8 cellular contexts compared by ENCODE assay signal in genomic region chr13:73767747-73768315, GRCh38.
A peak's percentile ranks its signal among the peaks of the same experiment; 100 is the strongest.
DNase-seq lines count a peak whose midpoint lies in the region; ATAC-seq and TF ChIP-seq lines count a peak whose summit lies in the region.

No MANE protein-coding gene starts in this region.

- no peaks in the 10 kb centered on the region for H3K9me3 ChIP-seq in iPS-20b (ENCODE audit: insufficient read depth, low read depth, low read length)
- no peaks in the 10 kb centered on the region for H3K9me3 ChIP-seq in uterus

- TF ChIP-seq POLR2A in uterus (IDR thresholded peaks at IDR 0.05), result no peak

- H3K9ac ChIP-seq in iPS-20b (ENCODE audit: low read depth, low read length), result peak overlapping the region; percentile 57; the same call in 1 of the 2 replicates

- H3K4me1 ChIP-seq in iPS-20b (ENCODE audit: insufficient read depth, low read length) (peaks cover 37% of the 10 kb centered on the region), uterus (peaks cover 0 to 7% of the 10 kb centered on the region in 2 donors)

- DNase-seq in activated T-cell treated with anti-CD3 and anti-CD28 coated beads, Interleukin-2, amount 50 U/mL, for 24 hours, result peak; percentile 38
- DNase-seq in stimulated activated naive CD8-positive, alpha-beta T cell treated with anti-CD3 and anti-CD28 coated beads, Interleukin-15, Interleukin-2, amounts not matched to agents 100 U/mL and 50 U/mL, for 24 hours, result peak; percentile 47
- DNase-seq in RKO (ENCODE audit: low spot score), result no peak
- no peak for DNase-seq in uterus

- peak; percentile 46; the same call in 1 of the 2 replicates for TF ChIP-seq CTCF in GM12875 (IDR thresholded peaks at IDR 0.05; ENCODE audit: borderline replicate concordance, insufficient read depth, low read depth, low read length)
- TF ChIP-seq CTCF in uterus (IDR thresholded peaks at IDR 0.05), result no peak

- H3K36me3 Mint-ChIP-seq in activated T-cell treated with anti-CD3 and anti-CD28 coated beads, Interleukin-2, amount 50 U/mL, for 24 hours (ENCODE audit: low read depth), result peaks cover 47% of the 10 kb centered on the region

- H3K4me3 ChIP-seq in GM12875 (ENCODE audit: low read depth, low read length) (no peak overlapping the region), iPS-20b (ENCODE audit: low read length) (peak overlapping the region; percentile 47; the same call in 1 of the 2 replicates), uterus (no peak overlapping the region)

- H3K27me3 ChIP-seq in iPS-20b (ENCODE audit: insufficient read depth, low read length), result no peaks in the 10 kb centered on the region
- no peaks in the 10 kb centered on the region for H3K27me3 ChIP-seq in uterus

- intact Hi-C loops in uterus (cut with DNase I; ENCODE audit: low total_unique reads), result no loop called here

- H3K27me3 Mint-ChIP-seq in activated T-cell treated with anti-CD3 and anti-CD28 coated beads, Interleukin-2, amount 50 U/mL, for 24 hours, result no peaks in the 10 kb centered on the region

- H3K4me3 Mint-ChIP-seq in activated T-cell treated with anti-CD3 and anti-CD28 coated beads, Interleukin-2, amount 50 U/mL, for 24 hours, result no peak overlapping the region

- H3K9me3 Mint-ChIP-seq in activated T-cell treated with anti-CD3 and anti-CD28 coated beads, Interleukin-2, amount 50 U/mL, for 24 hours, result peaks cover 7% of the 10 kb centered on the region

- H3K27ac ChIP-seq in iPS-20b (ENCODE audit: low read length) (peak overlapping the region; percentile 48), uterus (peak overlapping the region in 1 of 2 donors; percentile 31)

- peak overlapping the region; percentile 94 for H3K27ac Mint-ChIP-seq in activated T-cell treated with anti-CD3 and anti-CD28 coated beads, Interleukin-2, amount 50 U/mL, for 24 hours

- H3K36me3 ChIP-seq in iPS-20b (ENCODE audit: insufficient read depth, low read depth, low read length), result no peaks in the 10 kb centered on the region
- H3K36me3 ChIP-seq in uterus, result no peaks in the 10 kb centered on the region

- peaks cover 70% of the 10 kb centered on the region for H3K4me1 Mint-ChIP-seq in activated T-cell treated with anti-CD3 and anti-CD28 coated beads, Interleukin-2, amount 50 U/mL, for 24 hours (ENCODE audit: low read depth)

- ATAC-seq in HG03442 (IDR thresholded peaks at IDR 0.05; ENCODE audit: unreplicated experiment) (peak; percentile 33), HG02763 (IDR thresholded peaks at IDR 0.05; ENCODE audit: unreplicated experiment) (no peak)
- ATAC-seq in stimulated activated naive CD8-positive, alpha-beta T cell treated with anti-CD3 and anti-CD28 coated beads, Interleukin-15, Interleukin-2, amounts not matched to agents 100 U/mL and 50 U/mL, for 24 hours, result no peak

Comparison
In these comparisons a context has a peak if more than half of its experiments do, and no peak if none do; other contexts are left out.
1. DNase-seq: peak in activated T-cell treated with anti-CD3 and anti-CD28 coated beads, Interleukin-2, amount 50 U/mL, for 24 hours (single experiment) and stimulated activated naive CD8-positive, alpha-beta T cell treated with anti-CD3 and anti-CD28 coated beads, Interleukin-15, Interleukin-2, amounts not matched to agents 100 U/mL and 50 U/mL, for 24 hours (single experiment); none in RKO (single experiment) and uterus (0 of 2).